In the genomic region with DNA sequence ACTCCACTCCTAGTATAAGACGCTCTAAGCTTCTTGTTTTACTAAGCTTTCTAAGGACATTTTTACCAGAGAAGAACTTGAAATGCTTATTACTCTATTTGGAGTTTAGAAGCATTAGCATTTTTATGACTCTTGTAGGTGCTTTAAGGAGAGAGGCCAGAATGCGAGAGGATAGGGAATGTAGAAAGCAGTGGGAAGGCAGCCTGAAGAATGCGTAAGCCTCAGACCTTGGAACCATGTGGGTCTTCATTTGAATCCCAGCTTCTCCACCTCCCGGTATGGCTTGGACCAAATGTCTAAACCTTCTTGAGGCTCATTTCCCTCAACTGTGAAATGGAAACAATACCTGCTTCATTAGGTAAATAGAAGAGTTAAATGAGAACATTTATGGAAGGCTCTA, we compare ENCODE assay signal across 23 cellular contexts. TPM values are rescaled to one million over a fixed set of nuclear protein-coding genes. Genes with fewer than 3 reads are reported as not detected.
A peak's percentile ranks its signal among the peaks of the same experiment; 100 is the strongest.
DNase-seq lines count a peak whose midpoint lies in the region; ATAC-seq and TF ChIP-seq lines count a peak whose summit lies in the region.
"Had no signal": no experiment of that assay in that cellular context is flagged by ENCODE, and none has a peak within 500 bp of the region (broad histone marks: within the 10 kb centered on the region; RNA-seq: fewer than 3 reads in every experiment).

No MANE protein-coding gene starts in this region.

- no peak overlapping the region for H3K4ac ChIP-seq in mesendoderm (ENCODE audit: low read depth, low read length)

- no peak overlapping the region for H2BK120ac ChIP-seq in mesendoderm (ENCODE audit: low read depth, low read length)

- H3K18ac ChIP-seq in mesendoderm (ENCODE audit: low read length): no peak overlapping the region

- peaks cover 42% of the 10 kb centered on the region for H3K4me1 ChIP-seq in RWPE2 (ENCODE audit: insufficient read depth, poor library complexity, severe bottlenecking)
- H3K4me1 ChIP-seq in mesendoderm (ENCODE audit: control insufficient read depth, low read depth, low read length): no peaks in the 10 kb centered on the region
- H3K4me1 ChIP-seq in transverse colon: peaks cover 0 to 12% (median 5%) of the 10 kb centered on the region in 4 donors
- H3K4me1 ChIP-seq: HAP-1 had no signal

- H3K9me3 ChIP-seq in RWPE2 (ENCODE audit: severe bottlenecking) (peaks cover 4% of the 10 kb centered on the region), transverse colon (no peaks in the 10 kb centered on the region)
- H3K9me3 ChIP-seq: HAP-1 had no signal

- H3K36me3 Mint-ChIP-seq in mesothelial cell of epicardium: no peaks in the 10 kb centered on the region
- H3K36me3 Mint-ChIP-seq: CD4-positive, CD25-positive, alpha-beta regulatory T cell had no signal

- no peak for ATAC-seq in RWPE2 (ENCODE audit: low read depth)

- no peak overlapping the region for H3K9ac ChIP-seq in mesendoderm (ENCODE audit: low read length)

- no peak for TF ChIP-seq EP300 in transverse colon (IDR thresholded peaks at IDR 0.05; ENCODE audit: low read depth)

- no peak overlapping the region for H2BK5ac ChIP-seq in mesendoderm (ENCODE audit: low read length)

- H3K4me2 ChIP-seq in mesendoderm (ENCODE audit: low read length): no peak overlapping the region

- peaks cover 40% of the 10 kb centered on the region for H3K36me3 ChIP-seq in RWPE2 (ENCODE audit: low read depth)
- no peaks in the 10 kb centered on the region for H3K36me3 ChIP-seq in mesendoderm (ENCODE audit: control insufficient read depth, insufficient read depth, low read length)
- no peaks in the 10 kb centered on the region for H3K36me3 ChIP-seq in transverse colon
- H3K36me3 ChIP-seq: HAP-1 had no signal

- TF ChIP-seq POLR2A in erythroblast (IDR thresholded peaks at IDR 0.05; ENCODE audit: low read length) (no peak), transverse colon (IDR thresholded peaks at IDR 0.05) (no peak)

- no peak overlapping the region for H2AK5ac ChIP-seq in mesendoderm (ENCODE audit: low read length)

- H3K27me3 ChIP-seq in RWPE2 (ENCODE audit: insufficient read depth, poor library complexity, severe bottlenecking): no peaks in the 10 kb centered on the region
- H3K27me3 ChIP-seq in mesendoderm (ENCODE audit: insufficient read depth, low read length, poor library complexity): no peaks in the 10 kb centered on the region
- peaks cover 72% of the 10 kb centered on the region for H3K27me3 ChIP-seq in transverse colon

- no peak overlapping the region for H3K4me3 Mint-ChIP-seq in mesothelial cell of epicardium
- H3K4me3 Mint-ChIP-seq: CD4-positive, CD25-positive, alpha-beta regulatory T cell; HFFc6 had no signal

- no peak overlapping the region for H3K27ac Mint-ChIP-seq in mesothelial cell of epicardium
- H3K27ac Mint-ChIP-seq: CD4-positive, CD25-positive, alpha-beta regulatory T cell; HFFc6 had no signal

- H3K79me1 ChIP-seq in mesendoderm (ENCODE audit: low read length): no peaks in the 10 kb centered on the region

- H3K9me3 Mint-ChIP-seq in mesothelial cell of epicardium: peaks cover 3% of the 10 kb centered on the region
- H3K9me3 Mint-ChIP-seq: HFFc6 had no signal

- H3K27ac ChIP-seq in 22Rv1 (peak overlapping the region; percentile 49), RWPE2 (ENCODE audit: poor library complexity, severe bottlenecking) (peak overlapping the region; percentile 99), mesendoderm (ENCODE audit: low read depth, low read length) (no peak overlapping the region), transverse colon (no peak overlapping the region)
- H3K27ac ChIP-seq: SK-N-MC had no signal

- no CpG with 5 or more reads among the region's 4 CpGs for WGBS in mesendoderm (ENCODE audit: extremely low coverage, insufficient coverage, low lambda C conversion rate)
- 47 to 78% methylated on average over 1 to 4 of the region's 4 CpGs for WGBS in transverse colon (ENCODE audit: low coverage in 1 of 2), 2 donors

- no peak overlapping the region for H2BK15ac ChIP-seq in mesendoderm (replicated peaks; ENCODE audit: low read depth)

- no peak for DNase-seq in RWPE2 (ENCODE audit: low spot score)
- DNase-seq in epithelial cell of esophagus (ENCODE audit: low read depth): no peak
- DNase-seq in mesendoderm: peak; percentile 39
- DNase-seq in mesothelial cell of epicardium (ENCODE audit: low spot score in 2 of 2, unreplicated experiment in 2 of 2): no peak
- DNase-seq in erythroblast (lab: John Stamatoyannopoulos, UW): no peak
- no peak for DNase-seq in activated CD4-positive, CD25-positive, alpha-beta regulatory T cell (lab: John Stamatoyannopoulos, UW)
- DNase-seq in transverse colon: no peak
- DNase-seq: CD4-positive, CD25-positive, alpha-beta regulatory T cell; GOT3; HFFc6; IMR-90; KG1; MM.1S; NCI-H1092; NCI-H1417 treated with DMSO at 0.1 percent for 48 hours; NCI-H1694 treated with DMSO at 0.1 percent for 48 hours; NCI-H2081; NCI-H226; NCI-H510A; SIG-M5 had no signal

- H3K4me3 ChIP-seq in RWPE2 (ENCODE audit: severe bottlenecking): no peak overlapping the region
- H3K4me3 ChIP-seq in epithelial cell of esophagus (ENCODE audit: low read length): peak overlapping the region; percentile 84
- no peak overlapping the region for H3K4me3 ChIP-seq in mesendoderm (ENCODE audit: low read length)
- no peak overlapping the region for H3K4me3 ChIP-seq in transverse colon
- H3K4me3 ChIP-seq: HAP-1, SK-N-MC had no signal

- no peaks in the 10 kb centered on the region for H3K27me3 Mint-ChIP-seq in mesothelial cell of epicardium (ENCODE audit: low read depth)

- H3K79me2 ChIP-seq in mesendoderm (ENCODE audit: control insufficient read depth, insufficient read depth, low read length): no peaks in the 10 kb centered on the region

- H4K8ac ChIP-seq in mesendoderm (ENCODE audit: low read depth, low read length): no peak overlapping the region

- H3K56ac ChIP-seq in mesendoderm (ENCODE audit: low read length): no peak overlapping the region

- intact Hi-C loops in transverse colon (cut with DNase I; ENCODE audit: low total_unique reads): no loop called here

- no peak overlapping the region for H3K23ac ChIP-seq in mesendoderm (ENCODE audit: low read length)

- in situ Hi-C loops in transverse colon (cut with MboI; ENCODE audit: low pct_ligation_motif_present in 1 of 4, low pct_unique_long_range_greater_than_20kb in 1 of 4, low sequenced_read_pairs in 3 of 4): no loop called here

- peaks cover 22% of the 10 kb centered on the region for H3K4me1 Mint-ChIP-seq in mesothelial cell of epicardium
- H3K4me1 Mint-ChIP-seq: CD4-positive, CD25-positive, alpha-beta regulatory T cell had no signal

- no peak overlapping the region for H4K5ac ChIP-seq in mesendoderm (ENCODE audit: low read length)

- TF ChIP-seq CTCF in 22Rv1 (IDR thresholded peaks at IDR 0.05) (no peak), RWPE2 (IDR thresholded peaks at IDR 0.05; ENCODE audit: poor library complexity, severe bottlenecking) (no peak), epithelial cell of esophagus (IDR thresholded peaks at IDR 0.05; ENCODE audit: insufficient read depth, low read depth, low read length, missing control alignments) (no peak), mesothelial cell of epicardium (IDR thresholded peaks at IDR 0.05; ENCODE audit: unreplicated experiment) (no peak), transverse colon (IDR thresholded peaks at IDR 0.05) (no peak)

RNA-seq across cellular contexts. Expression of gene AMOTL1, which starts 60.0 kb away (rescaled TPM):
- 37.8 TPM for polyA plus RNA-seq in mesendoderm (2013, experiment 1 of 2)
- polyA plus RNA-seq in mesendoderm (2013, experiment 2 of 2): 36.9 TPM
- 77.0 to 78.5 TPM (median 77.8 TPM) in 3 replicates for total RNA-seq in mesothelial cell of epicardium
- 10 to 100 TPM; 14.3 to 23.9 (median 16.8) TPM for total RNA-seq in transverse colon

Comparison
In these comparisons a context has a peak if more than half of its experiments do, and no peak if none do; other contexts are left out.
1. H3K27ac ChIP-seq: peak in 22Rv1 (single experiment) and RWPE2 (single experiment); none in mesendoderm (single experiment) and transverse colon (0 of 4).